Comparison of ENCODE assay signal across 1 cellular context in genomic region chr4:53499791-53500190, GRCh38.
TF ChIP-seq lines count a peak whose summit lies in the region.

No MANE protein-coding gene starts in this region.

TF ChIP-seq in IMR-90, 13 proteins besides CTCF, POLR2A, EP300 and RAD21 (continued from another document):
- TF ChIP-seq USF2 (IDR thresholded peaks at IDR 0.05; ENCODE audit: low read depth, low read length) (no peak), RCOR1 (IDR thresholded peaks at IDR 0.05; ENCODE audit: insufficient replicate concordance, low read length) (no peak), MAFK (IDR thresholded peaks at IDR 0.05; ENCODE audit: low read depth, low read length) (no peak), RFX5 (IDR thresholded peaks at IDR 0.05; ENCODE audit: low read depth, low read length) (no peak), MXI1 (IDR thresholded peaks at IDR 0.05; ENCODE audit: borderline replicate concordance, low read depth, low read length) (no peak)
TF ChIP-seq in IMR-90: peak in this region for 0.
